ENCODE assay signal across 10 cellular contexts in the genomic region with DNA sequence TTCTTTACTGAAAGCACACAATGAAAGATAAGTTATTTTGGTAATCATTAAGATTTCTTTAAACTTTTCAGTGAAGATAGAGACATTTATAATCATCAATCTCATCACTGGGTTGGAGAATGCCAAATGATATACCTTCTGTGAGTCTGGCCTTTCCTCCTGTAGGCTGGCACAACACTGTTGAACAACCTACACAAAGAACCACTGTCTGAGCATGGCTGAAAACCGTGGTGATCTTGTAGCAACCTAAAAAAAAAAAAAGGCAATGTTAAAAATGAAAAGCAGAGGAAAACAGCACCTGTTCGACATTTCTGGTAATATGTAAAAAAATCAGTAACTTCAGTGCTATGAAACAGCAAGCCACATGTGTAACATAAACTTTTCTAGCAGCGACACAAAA. TPM values are rescaled to one million over a fixed set of nuclear protein-coding genes. Genes with fewer than 3 reads are reported as not detected.
DNase-seq lines count a peak whose midpoint lies in the region; ATAC-seq and TF ChIP-seq lines count a peak whose summit lies in the region.
"Had no signal": no experiment of that assay in that cellular context is flagged by ENCODE, and none has a peak within 500 bp of the region (broad histone marks: within the 10 kb centered on the region; RNA-seq: fewer than 3 reads in every experiment).

No MANE protein-coding gene starts in this region.

- BruUV-seq in Calu3 (replicated peaks; lab: Mats Ljungman, UMichigan) = no TSS peak

- H3K4me3 ChIP-seq in NB4 (ENCODE audit: low read depth, low read length) = peak overlapping the region; percentile 78
- H3K4me3 ChIP-seq in coronary artery = peak overlapping the region; percentile 95

- no peaks in the 10 kb centered on the region for H3K4me1 Mint-ChIP-seq in Calu3 (ENCODE audit: low read depth, unreplicated experiment)
- H3K4me1 Mint-ChIP-seq in neural crest cell = peaks cover 30% of the 10 kb centered on the region

- intact Hi-C loops in Calu3 (cut with micrococcal nuclease; ENCODE audit: unreplicated experiment) = loop anchor here (5.0 to 10.0 kb wide), 3 partner anchors 33 to 103 kb away; partner anchors contain the start of gene LACTB

- peak overlapping the region; percentile 99 for H3K4me3 Mint-ChIP-seq in Calu3 (ENCODE audit: low read depth, unreplicated experiment)
- peak overlapping the region; percentile 100 for H3K4me3 Mint-ChIP-seq in neural crest cell

- ATAC-seq in HG03135 (IDR thresholded peaks at IDR 0.05; ENCODE audit: unreplicated experiment) = no peak

- no peak for TF ChIP-seq POLR2A in NB4 (IDR thresholded peaks at IDR 0.05; ENCODE audit: extremely low read depth, insufficient read length)

- no peak overlapping the region for H3K27ac Mint-ChIP-seq in Calu3 (ENCODE audit: unreplicated experiment)
- H3K27ac Mint-ChIP-seq in neural crest cell (ENCODE audit: unreplicated experiment) = peak overlapping the region; percentile 75

- DNase-seq in Calu3 (no peak), NB4 (ENCODE audit: low read depth) (no peak), coronary artery (ENCODE audit: low spot score) (no peak), neural crest cell (ENCODE audit: low read depth, low spot score) (no peak), HuH-7 (ENCODE audit: low spot score) (no peak), NK-92 (lab: John Stamatoyannopoulos, UW; ENCODE audit: unreplicated experiment) (no peak), NCI-H446 (lab: John Stamatoyannopoulos, UW) (no peak)
- DNase-seq: islet precursor cell, SHP77 treated with DMSO at 0.1 percent for 48 hours had no signal

- H3K9me3 Mint-ChIP-seq in Calu3 (ENCODE audit: low read depth, unreplicated experiment) = no peaks in the 10 kb centered on the region
- no peaks in the 10 kb centered on the region for H3K9me3 Mint-ChIP-seq in neural crest cell

- H3K27me3 Mint-ChIP-seq in Calu3 (ENCODE audit: unreplicated experiment) (no peaks in the 10 kb centered on the region), neural crest cell (ENCODE audit: low read depth) (no peaks in the 10 kb centered on the region)

- CTCF ChIA-PET in Calu3 (lab: Charles Lee) = no interaction called here

- H3K36me3 Mint-ChIP-seq in Calu3 (ENCODE audit: insufficient read depth, unreplicated experiment) (peaks cover 24% of the 10 kb centered on the region), neural crest cell (ENCODE audit: low read depth) (peaks cover 2% of the 10 kb centered on the region)

- no peak overlapping the region for H3K27ac ChIP-seq in coronary artery

- TF ChIP-seq CTCF in Calu3 (IDR thresholded peaks at IDR 0.05; ENCODE audit: unreplicated experiment) (no peak), NB4 (IDR thresholded peaks at IDR 0.05; ENCODE audit: low read depth, low read length) (no peak), coronary artery (IDR thresholded peaks at IDR 0.05) (no peak), neural crest cell (conservative IDR thresholded peaks at IDR 0.05) (no peak)

RNA-seq across cellular contexts. Expression of gene RPS27L, which starts 1.8 kb away (rescaled TPM):
- total RNA-seq in Calu3 (2022) (64.4 and 66.8 TPM in 2 replicates), neural crest cell (85.2 and 86.6 TPM in 2 replicates)

RNA-seq across cellular contexts. Expression of gene LACTB, which starts 33.8 kb away (rescaled TPM):
- 16.1 and 17.3 TPM in 2 replicates for total RNA-seq in Calu3 (2022)
- 7.0 and 8.5 TPM in 2 replicates for total RNA-seq in neural crest cell

RNA-seq across cellular contexts. Expression of gene RAB8B, which starts 33.9 kb away (rescaled TPM):
- 15.8 and 16.0 TPM in 2 replicates for total RNA-seq in Calu3 (2022)
- total RNA-seq in neural crest cell = 51.0 and 58.4 TPM in 2 replicates
